In the genomic region with DNA sequence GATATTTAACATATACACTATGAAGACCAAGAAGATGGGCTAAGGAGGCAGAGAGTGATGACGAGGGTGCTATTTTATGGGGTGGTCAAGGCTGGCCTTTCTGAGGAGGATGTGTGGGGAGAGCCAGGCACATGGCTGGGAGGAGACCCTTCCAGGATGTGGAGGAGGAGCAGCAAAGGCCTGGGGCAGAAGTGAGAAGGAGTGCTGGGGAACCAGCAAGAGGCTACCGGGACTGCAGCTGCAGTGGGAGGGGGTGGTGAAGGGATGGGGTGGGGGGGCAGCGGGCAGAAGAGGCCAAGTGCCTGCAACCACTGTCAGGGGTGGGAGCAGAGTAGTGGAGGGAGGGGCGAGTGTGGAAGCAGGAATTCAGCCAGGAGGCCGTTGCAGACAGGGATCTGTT, we compare ENCODE assay signal across 22 cellular contexts.
A peak's percentile ranks its signal among the peaks of the same experiment; 100 is the strongest.
DNase-seq lines count a peak whose midpoint lies in the region; ATAC-seq and TF ChIP-seq lines count a peak whose summit lies in the region.
"Had no signal": no experiment of that assay in that cellular context is flagged by ENCODE, and none has a peak within 500 bp of the region (broad histone marks: within the 10 kb centered on the region; RNA-seq: fewer than 3 reads in every experiment).

No MANE protein-coding gene starts in this region.

- H3K4me3 Mint-ChIP-seq in activated T-cell treated with anti-CD3 and anti-CD28 coated beads, Interleukin-2, amount 50 U/mL, for 24 hours = no peak overlapping the region
- peak overlapping the region in 1 of 5 experiments; percentile 9 for H3K4me3 Mint-ChIP-seq in brain
- H3K4me3 Mint-ChIP-seq: CD8-positive, alpha-beta memory T cell; GM23338 had no signal

- H3K4me1 Mint-ChIP-seq in activated T-cell treated with anti-CD3 and anti-CD28 coated beads, Interleukin-2, amount 50 U/mL, for 24 hours (ENCODE audit: low read depth) = peaks cover 15% of the 10 kb centered on the region
- peaks cover 56% of the 10 kb centered on the region for H3K4me1 Mint-ChIP-seq in brain

- ATAC-seq in HG02973 (IDR thresholded peaks at IDR 0.05; ENCODE audit: unreplicated experiment) = no peak
- ATAC-seq: GM23338, Right ventricle myocardium inferior had no signal

- no peaks in the 10 kb centered on the region for H3K27me3 Mint-ChIP-seq in activated T-cell treated with anti-CD3 and anti-CD28 coated beads, Interleukin-2, amount 50 U/mL, for 24 hours
- H3K27me3 Mint-ChIP-seq in brain = peaks cover 14% of the 10 kb centered on the region

- H3K27ac ChIP-seq in neural cell (ENCODE audit: low read length) = peak overlapping the region; percentile 12
- H3K27ac ChIP-seq: C4-2B, KMS-11 had no signal

- TF ChIP-seq RAD21 in neural cell (conservative IDR thresholded peaks at IDR 0.05) = no peak

- TF ChIP-seq CTCF in brain (conservative IDR thresholded peaks at IDR 0.05) (no peak), neural cell (IDR thresholded peaks at IDR 0.05; ENCODE audit: poor library complexity, severe bottlenecking) (no peak)

- no peaks in the 10 kb centered on the region for H3K9me2 ChIP-seq in neural cell (ENCODE audit: insufficient read depth, low read length)

- H3K9ac ChIP-seq in neural cell (ENCODE audit: low read length) = no peak overlapping the region
- H3K9ac ChIP-seq: KMS-11 had no signal

- H3K27ac Mint-ChIP-seq in activated T-cell treated with anti-CD3 and anti-CD28 coated beads, Interleukin-2, amount 50 U/mL, for 24 hours = no peak overlapping the region
- H3K27ac Mint-ChIP-seq in brain = peak overlapping the region; percentile 78 to 100 (median 92)
- H3K27ac Mint-ChIP-seq: GM23338 had no signal

- H3K36me3 Mint-ChIP-seq in activated T-cell treated with anti-CD3 and anti-CD28 coated beads, Interleukin-2, amount 50 U/mL, for 24 hours (ENCODE audit: low read depth) = no peaks in the 10 kb centered on the region
- no peaks in the 10 kb centered on the region for H3K36me3 Mint-ChIP-seq in brain

- no peaks in the 10 kb centered on the region for H3F3A ChIP-seq in neural cell (ENCODE audit: insufficient read depth, low read length, poor library complexity, severe bottlenecking)

- H3K4me3 ChIP-seq in neural cell (ENCODE audit: low read length) = no peak overlapping the region
- H3K4me3 ChIP-seq: GM23338, HAP-1 had no signal

- H2AFZ ChIP-seq in neural cell (ENCODE audit: low read depth, low read length) = no peak overlapping the region
- H2AFZ ChIP-seq: GM23338 had no signal

- DNase-seq in activated T-cell treated with anti-CD3 and anti-CD28 coated beads, Interleukin-2, amount 50 U/mL, for 24 hours = peak; percentile 9
- DNase-seq in activated T-cell treated with anti-CD3 and anti-CD28 coated beads for 4 hours (no peak), COLO668 (lab: John Stamatoyannopoulos, UW; ENCODE audit: unreplicated experiment) (no peak)
- no peak for DNase-seq in activated CD4-positive, alpha-beta T cell treated with anti-CD3 and anti-CD28 coated beads, Interleukin-2, amount 50 U/mL, for 4 hours
- DNase-seq: CD8-positive, alpha-beta memory T cell; EL; GF-D8; NCI-H1092 treated with DMSO at 0.1 percent for 48 hours; NCI-H1436 treated with DMSO at 0.1 percent for 48 hours; NCI-H1930; NCI-H226; NCI-H524; NCI-H774; OCI-M1 had no signal

- no peaks in the 10 kb centered on the region for H3K36me3 ChIP-seq in neural cell (ENCODE audit: insufficient read depth, low read length)
- H3K36me3 ChIP-seq: HAP-1 had no signal

- H3K4me2 ChIP-seq in neural cell (ENCODE audit: low read length) = no peak overlapping the region
- H3K4me2 ChIP-seq: GM23338, KMS-11 had no signal

- no peaks in the 10 kb centered on the region for H3K9me3 ChIP-seq in neural cell (ENCODE audit: low read length)
- H3K9me3 ChIP-seq: HAP-1 had no signal

- H4K20me1 ChIP-seq in neural cell (ENCODE audit: insufficient read depth) = no peaks in the 10 kb centered on the region

- no peak for TF ChIP-seq EP300 in neural cell (conservative IDR thresholded peaks at IDR 0.05; ENCODE audit: poor library complexity, severe bottlenecking)

- no peaks in the 10 kb centered on the region for H3K79me2 ChIP-seq in neural cell (replicated peaks; ENCODE audit: insufficient read depth, low read length)

- H3K9me3 Mint-ChIP-seq in activated T-cell treated with anti-CD3 and anti-CD28 coated beads, Interleukin-2, amount 50 U/mL, for 24 hours = no peaks in the 10 kb centered on the region
- H3K9me3 Mint-ChIP-seq in brain = peaks cover 0 to 7% (median 4%) of the 10 kb centered on the region in 5 experiments

- no peaks in the 10 kb centered on the region for H3K27me3 ChIP-seq in neural cell (ENCODE audit: insufficient read depth, low read depth, low read length)

TF ChIP-seq in neural cell, 6 proteins besides CTCF, POLR2A, EP300 and RAD21:
- no peak for TF ChIP-seq EZH2 (IDR thresholded peaks at IDR 0.05; ENCODE audit: borderline replicate concordance, insufficient read depth, low read length, poor library complexity, severe bottlenecking)
- TF ChIP-seq, protein P1, sequence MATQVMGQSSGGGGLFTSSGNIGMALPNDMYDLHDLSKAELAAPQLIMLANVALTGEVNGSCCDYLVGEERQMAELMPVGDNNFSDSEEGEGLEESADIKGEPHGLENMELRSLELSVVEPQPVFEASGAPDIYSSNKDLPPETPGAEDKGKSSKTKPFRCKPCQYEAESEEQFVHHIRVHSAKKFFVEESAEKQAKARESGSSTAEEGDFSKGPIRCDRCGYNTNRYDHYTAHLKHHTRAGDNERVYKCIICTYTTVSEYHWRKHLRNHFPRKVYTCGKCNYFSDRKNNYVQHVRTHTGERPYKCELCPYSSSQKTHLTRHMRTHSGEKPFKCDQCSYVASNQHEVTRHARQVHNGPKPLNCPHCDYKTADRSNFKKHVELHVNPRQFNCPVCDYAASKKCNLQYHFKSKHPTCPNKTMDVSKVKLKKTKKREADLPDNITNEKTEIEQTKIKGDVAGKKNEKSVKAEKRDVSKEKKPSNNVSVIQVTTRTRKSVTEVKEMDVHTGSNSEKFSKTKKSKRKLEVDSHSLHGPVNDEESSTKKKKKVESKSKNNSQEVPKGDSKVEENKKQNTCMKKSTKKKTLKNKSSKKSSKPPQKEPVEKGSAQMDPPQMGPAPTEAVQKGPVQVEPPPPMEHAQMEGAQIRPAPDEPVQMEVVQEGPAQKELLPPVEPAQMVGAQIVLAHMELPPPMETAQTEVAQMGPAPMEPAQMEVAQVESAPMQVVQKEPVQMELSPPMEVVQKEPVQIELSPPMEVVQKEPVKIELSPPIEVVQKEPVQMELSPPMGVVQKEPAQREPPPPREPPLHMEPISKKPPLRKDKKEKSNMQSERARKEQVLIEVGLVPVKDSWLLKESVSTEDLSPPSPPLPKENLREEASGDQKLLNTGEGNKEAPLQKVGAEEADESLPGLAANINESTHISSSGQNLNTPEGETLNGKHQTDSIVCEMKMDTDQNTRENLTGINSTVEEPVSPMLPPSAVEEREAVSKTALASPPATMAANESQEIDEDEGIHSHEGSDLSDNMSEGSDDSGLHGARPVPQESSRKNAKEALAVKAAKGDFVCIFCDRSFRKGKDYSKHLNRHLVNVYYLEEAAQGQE (IDR thresholded peaks at IDR 0.05; ENCODE audit: borderline replicate concordance) = no peak
- TF ChIP-seq SMC3 (conservative IDR thresholded peaks at IDR 0.05; ENCODE audit: poor library complexity) = no peak
- TF ChIP-seq MXI1 (conservative IDR thresholded peaks at IDR 0.05; ENCODE audit: poor library complexity, severe bottlenecking) = no peak
- no peak for TF ChIP-seq POLR2AphosphoS5 (IDR thresholded peaks at IDR 0.05)
- no peak for TF ChIP-seq TAF1 (IDR thresholded peaks at IDR 0.05; ENCODE audit: low read depth)
TF ChIP-seq in neural cell: peak in this region for 0.
